In the genomic region with DNA sequence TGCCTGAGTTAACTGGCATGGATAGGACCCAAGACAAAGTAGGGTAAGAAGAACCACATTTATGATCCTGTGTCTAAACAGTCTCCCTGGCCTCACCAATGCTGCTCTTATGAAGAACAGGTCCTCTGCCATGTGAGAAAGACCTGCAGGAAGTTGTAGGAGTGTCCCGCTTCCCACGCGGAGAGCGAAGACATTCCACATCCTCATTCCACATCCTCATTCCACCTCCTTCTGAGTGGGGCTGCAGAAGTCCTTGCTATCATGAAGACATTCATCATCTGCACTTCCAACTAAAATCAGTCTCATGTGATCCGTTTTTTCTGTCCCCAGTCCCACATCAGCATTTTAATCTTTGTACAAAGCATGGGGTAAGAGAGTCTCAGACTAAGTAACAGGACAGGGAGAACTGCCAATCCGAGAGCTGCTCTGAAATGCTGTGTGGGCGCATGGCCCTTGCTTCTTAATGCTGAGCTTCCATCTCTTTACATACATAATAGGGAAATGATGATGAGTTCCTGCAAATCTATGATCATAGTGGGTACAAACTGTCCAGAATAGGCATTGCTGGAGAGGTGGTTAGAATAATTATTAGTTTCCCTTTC, we compare ENCODE assay signal across 22 cellular contexts.
"Had no signal": no experiment of that assay in that cellular context is flagged by ENCODE, and none has a peak within 500 bp of the region (broad histone marks: within the 10 kb centered on the region; RNA-seq: fewer than 3 reads in every experiment).

No MANE protein-coding gene starts in this region.

- H3K27ac ChIP-seq: esophagus squamous epithelium, gastroesophageal sphincter, neural progenitor cell, pancreas, prostate gland, right lobe of liver, testis, tibial nerve had no signal

- H3K27ac Mint-ChIP-seq: effector memory CD8-positive, alpha-beta T cell; natural killer cell treated with Interleukin-12 subunit alpha and Interleukin-12 subunit beta and Interleukin-15 and Interleukin-18, amount 100 ng/mL, for 72 hours; neural progenitor cell; stimulated activated memory B cell treated with anti-CD40 and anti-IgM and Interleukin-4, amounts not matched to agents 10 μg/mL and 1 μg/mL and 100 μg/mL, for 72 hours had no signal

- H3K9me3 ChIP-seq: esophagus squamous epithelium, gastroesophageal sphincter, pancreas, prostate gland, right lobe of liver, testis, tibial nerve had no signal

- ATAC-seq: effector memory CD8-positive, alpha-beta T cell; gastroesophageal sphincter; left ventricle myocardium superior; natural killer cell treated with Interleukin-12 subunit alpha and Interleukin-12 subunit beta and Interleukin-15 and Interleukin-18, amount 100 ng/mL, for 72 hours; right lobe of liver; stimulated activated memory B cell treated with anti-CD40 and anti-IgM and Interleukin-4, amounts not matched to agents 10 μg/mL and 1 μg/mL and 100 μg/mL, for 72 hours; stimulated activated naive CD8-positive, alpha-beta T cell treated with anti-CD3 and anti-CD28 coated beads, Interleukin-15, amount 100 ng/mL, for 72 hours had no signal

- H3K9me3 Mint-ChIP-seq: central memory CD8-positive, alpha-beta T cell had no signal

- H3K4me2 ChIP-seq: neural progenitor cell had no signal

- H2AFZ ChIP-seq: neural progenitor cell had no signal

- H3K27me3 Mint-ChIP-seq: central memory CD8-positive, alpha-beta T cell; effector memory CD8-positive, alpha-beta T cell; natural killer cell treated with Interleukin-12 subunit alpha and Interleukin-12 subunit beta and Interleukin-15 and Interleukin-18, amount 100 ng/mL, for 72 hours; stimulated activated memory B cell treated with anti-CD40 and anti-IgM and Interleukin-4, amounts not matched to agents 10 μg/mL and 1 μg/mL and 100 μg/mL, for 72 hours; stimulated activated naive CD8-positive, alpha-beta T cell treated with anti-CD3 and anti-CD28 coated beads, Interleukin-15, amount 100 ng/mL, for 72 hours had no signal

- H3K4me3 ChIP-seq: esophagus squamous epithelium, gastroesophageal sphincter, neural progenitor cell, pancreas, prostate gland, right lobe of liver, testis, tibial nerve had no signal

- H3K9ac ChIP-seq: neural progenitor cell had no signal

- H3K4me3 Mint-ChIP-seq: central memory CD8-positive, alpha-beta T cell; effector memory CD8-positive, alpha-beta T cell; natural killer cell treated with Interleukin-12 subunit alpha and Interleukin-12 subunit beta and Interleukin-15 and Interleukin-18, amount 100 ng/mL, for 72 hours; neural progenitor cell; stimulated activated memory B cell treated with anti-CD40 and anti-IgM and Interleukin-4, amounts not matched to agents 10 μg/mL and 1 μg/mL and 100 μg/mL, for 72 hours; stimulated activated naive CD8-positive, alpha-beta T cell treated with anti-CD3 and anti-CD28 coated beads, Interleukin-15, amount 100 ng/mL, for 72 hours had no signal

- H3K36me3 ChIP-seq: esophagus squamous epithelium, gastroesophageal sphincter, neural progenitor cell, pancreas, prostate gland, right lobe of liver had no signal

- H3K4me1 Mint-ChIP-seq: neural progenitor cell; stimulated activated memory B cell treated with anti-CD40 and anti-IgM and Interleukin-4, amounts not matched to agents 10 μg/mL and 1 μg/mL and 100 μg/mL, for 72 hours had no signal

- H3K27me3 ChIP-seq: esophagus squamous epithelium, gastroesophageal sphincter, neural progenitor cell, pancreas, right lobe of liver, testis, tibial nerve had no signal

- H3K4me1 ChIP-seq: esophagus squamous epithelium, gastroesophageal sphincter, neural progenitor cell, pancreas, prostate gland, right lobe of liver, testis, tibial nerve had no signal

- H3K36me3 Mint-ChIP-seq: natural killer cell treated with Interleukin-12 subunit alpha and Interleukin-12 subunit beta and Interleukin-15 and Interleukin-18, amount 100 ng/mL, for 72 hours had no signal

- DNase-seq: cortex of kidney; effector memory CD8-positive, alpha-beta T cell; esophagus squamous epithelium; foreskin fibroblast; glutamatergic neuron; kidney; left cardiac atrium; left ventricle myocardium superior; mammary epithelial cell; nucleus accumbens; pancreas; right lobe of liver; stimulated activated CD4-positive, alpha-beta T cell treated with anti-CD3 and anti-CD28 coated beads, Interleukin-4, amount 100 ng/mL, for 1 hour; stimulated activated naive CD8-positive, alpha-beta T cell treated with anti-CD3 and anti-CD28 coated beads, Interleukin-15, amount 100 ng/mL, for 72 hours; testis had no signal
